Comparison of ENCODE assay signal across 7 cellular contexts in genomic region chr3:130818066-130818465, GRCh38.
DNase-seq lines count a peak whose midpoint lies in the region; ATAC-seq, FAIRE-seq and TF ChIP-seq lines count a peak whose summit lies in the region.
"Not testable (repeated sequence)": the region's sequence is repeated elsewhere in the genome, so short reads cannot be mapped to it uniquely, and the experiment has no call there.

No MANE protein-coding gene starts in this region.

- CTCF ChIA-PET in HCT116 (lab: Charles Lee); mammary epithelial cell (lab: Charles Lee; ENCODE audit: low non-redundant PET): not testable (repeated sequence)

- not testable (repeated sequence) for TF ChIP-seq RAD21 in HCT116 (IDR thresholded peaks at IDR 0.05; ENCODE audit: low read depth)

- RAD21 ChIA-PET in HCT116 (lab: Charles Lee; ENCODE audit: low non-redundant PET in 1 of 2, low total read pairs in 2 of 2, uncharacterized antibody in 2 of 2, unreplicated experiment in 2 of 2): not testable (repeated sequence)

- TF ChIP-seq POLR2A in HCT116 (IDR thresholded peaks at IDR 0.05; ENCODE audit: borderline replicate concordance, extremely low read depth, insufficient read depth, insufficient read length); transverse colon (IDR thresholded peaks at IDR 0.05): not testable (repeated sequence)

- not testable (repeated sequence) for BruUV-seq in HCT116 (replicated peaks; lab: Mats Ljungman, UMichigan); mammary epithelial cell (replicated peaks; lab: Mats Ljungman, UMichigan)

- not testable (repeated sequence) for FAIRE-seq in small intestine (lab: Jason Lieb, UNC)

- not testable (repeated sequence) for H3K9me2 ChIP-seq in HCT116 (ENCODE audit: insufficient read depth)

- POLR2A ChIA-PET in HCT116 (lab: Charles Lee): not testable (repeated sequence)

- dilution Hi-C loops in mammary epithelial cell (cut with HindIII; ENCODE audit: low sequenced_read_pairs): not testable (repeated sequence)

- H3K4me3 ChIP-seq in HCT116 (replicated peaks in 1 of 2; ENCODE audit: low read depth in 1 of 2, low read length in 2 of 2); mammary epithelial cell (replicated peaks in 1 of 3; ENCODE audit: insufficient read depth in 1 of 3, low read depth in 2 of 3, low read length in 3 of 3); epithelial cell of esophagus (ENCODE audit: low read length); mucosa of descending colon; small intestine (ENCODE audit: low read depth in 1 of 2, low read length in 2 of 2); transverse colon: not testable (repeated sequence)

- not testable (repeated sequence) for H3K9me3 ChIP-seq in HCT116 (ENCODE audit: control insufficient read depth in 1 of 2, insufficient read depth in 1 of 2, low read depth in 1 of 2, low read length in 2 of 2); mammary epithelial cell (replicated peaks; ENCODE audit: insufficient read depth, low read length); mucosa of descending colon; small intestine (ENCODE audit: control insufficient read depth, low read depth); transverse colon

- not testable (repeated sequence) for H3K79me2 ChIP-seq in HCT116 (ENCODE audit: insufficient read depth, low read length); mammary epithelial cell (ENCODE audit: insufficient read depth, low read length)

- peaks cover 0 to 12% of the 10 kb centered on the region in 2 experiments; a peak in 2 of 4 replicates for H3K4me1 ChIP-seq in HCT116 (ENCODE audit: control insufficient read depth in 1 of 2, insufficient read depth in 2 of 2, low read length in 2 of 2)
- not testable (repeated sequence) for H3K4me1 ChIP-seq in mammary epithelial cell (ENCODE audit: insufficient read depth, low read length); mucosa of descending colon (ENCODE audit: low read depth); small intestine (ENCODE audit: control insufficient read depth in 2 of 2, insufficient read depth in 1 of 2, low read depth in 1 of 2, low read length in 1 of 2); transverse colon

- WGBS in mammary epithelial cell (ENCODE audit: low coverage, missing lambda C conversion rate): 79% methylated on average over 3 of the region's 3 CpGs
- 45 to 77% (median 64%) methylated on average over 3 of the region's 3 CpGs for WGBS in small intestine, 3 donors
- WGBS in transverse colon (ENCODE audit: low coverage in 1 of 2), 2 donors: 67 to 100% methylated on average over 1 to 3 of the region's 3 CpGs

- intact Hi-C loops in HCT116 (cut with micrococcal nuclease); mucosa of descending colon (cut with DNase I, micrococcal nuclease); transverse colon (cut with DNase I; ENCODE audit: low total_unique reads): not testable (repeated sequence)
- intact Hi-C loops in mammary epithelial cell (cut with micrococcal nuclease): loop anchor here (5.0 kb wide), 1 partner anchor 56 kb away; no protein-coding TSS in a partner anchor

- not testable (repeated sequence) for H3K27ac ChIP-seq in HCT116 (ENCODE audit: low read depth, low read length); mammary epithelial cell (ENCODE audit: insufficient read depth, low read depth, low read length); small intestine (ENCODE audit: low read depth in 1 of 2, low read length in 1 of 2)
- H3K27ac ChIP-seq in transverse colon: peak overlapping the region; percentile 33 to 58 (median 40)

- peak; percentile 61 for ATAC-seq in HCT116
- peak; percentile 32 for ATAC-seq in mucosa of descending colon

- H4K20me1 ChIP-seq in HCT116 (ENCODE audit: insufficient read depth); mammary epithelial cell (ENCODE audit: insufficient read depth, low read length): not testable (repeated sequence)

- not testable (repeated sequence) for TF ChIP-seq CTCF in HCT116 (IDR thresholded peaks at IDR 0.05 in 2 of 3, conservative IDR thresholded peaks at IDR 0.05 in 1 of 3; ENCODE audit: borderline replicate concordance in 1 of 3, insufficient read depth in 1 of 3, low read depth in 2 of 3, low read length in 2 of 3); mammary epithelial cell (conservative IDR thresholded peaks at IDR 0.05 in 1 of 2, IDR thresholded peaks at IDR 0.05 in 1 of 2; ENCODE audit: extremely low read depth in 1 of 2, insufficient read depth in 1 of 2, low read depth in 1 of 2, low read length in 2 of 2); epithelial cell of esophagus (IDR thresholded peaks at IDR 0.05; ENCODE audit: insufficient read depth, low read depth, low read length, missing control alignments); mucosa of descending colon (IDR thresholded peaks at IDR 0.05); transverse colon (IDR thresholded peaks at IDR 0.05)

- in situ Hi-C loops in mammary epithelial cell (cut with MboI; ENCODE audit: low sequenced_read_pairs in 2 of 2); transverse colon (cut with MboI; ENCODE audit: low pct_ligation_motif_present in 1 of 4, low pct_unique_long_range_greater_than_20kb in 1 of 4, low sequenced_read_pairs in 3 of 4): not testable (repeated sequence)

- TF ChIP-seq EP300 in transverse colon (IDR thresholded peaks at IDR 0.05; ENCODE audit: low read depth): not testable (repeated sequence)

- H3K36me3 ChIP-seq in HCT116 (ENCODE audit: control insufficient read depth in 1 of 2, insufficient read depth in 2 of 2, low read length in 2 of 2); mammary epithelial cell (ENCODE audit: insufficient read depth, low read length); mucosa of descending colon (ENCODE audit: low read depth); small intestine (ENCODE audit: control insufficient read depth in 2 of 2, insufficient read depth in 2 of 2, low read length in 2 of 2); transverse colon: not testable (repeated sequence)

- not testable (repeated sequence) for H3K27me3 ChIP-seq in HCT116 (ENCODE audit: insufficient read depth, low read length); mammary epithelial cell (ENCODE audit: insufficient read depth, low read length); small intestine (ENCODE audit: control insufficient read depth in 2 of 2, insufficient read depth in 2 of 2, low read length in 2 of 2); transverse colon

- not testable (repeated sequence) for H2AFZ ChIP-seq in HCT116 (ENCODE audit: low read depth, low read length, poor library complexity, severe bottlenecking); mammary epithelial cell (ENCODE audit: low read depth, low read length)

- not testable (repeated sequence) for H3K9ac ChIP-seq in HCT116 (ENCODE audit: low read length); mammary epithelial cell (ENCODE audit: insufficient read depth, low read length)

- peak; percentile 35 for DNase-seq in HCT116 (ENCODE audit: low read depth, low spot score)
- peak; percentile 11 for DNase-seq in SW480 (ENCODE audit: low spot score)
- DNase-seq in mammary epithelial cell: peak; percentile 43
- DNase-seq in epithelial cell of esophagus (ENCODE audit: low read depth): peak; percentile 64
- peak in 2 of 3 donors; percentile 45 to 48 for DNase-seq in mucosa of descending colon
- peak; percentile 28 for DNase-seq in small intestine
- DNase-seq in transverse colon: peak; percentile 41

- H3K4me2 ChIP-seq in HCT116 (ENCODE audit: low read length); mammary epithelial cell (ENCODE audit: insufficient read depth, low read depth, low read length): not testable (repeated sequence)

TF ChIP-seq in HCT116, 20 proteins besides CTCF, POLR2A, EP300 and RAD21:
- TF ChIP-seq CBX3 (IDR thresholded peaks at IDR 0.05; ENCODE audit: low read depth) (peak; percentile 35; the same call in 1 of the 2 replicates), SP1 (IDR thresholded peaks at IDR 0.05; ENCODE audit: low read depth) (0 out of 2 replicates have a peak, but pooled peaks have one; percentile 5), FOSL1 (IDR thresholded peaks at IDR 0.05; ENCODE audit: low read depth) (peak; percentile 43; the same call in 1 of the 2 replicates), MAX (IDR thresholded peaks at IDR 0.05) (0 out of 2 replicates have a peak, but pooled peaks have one; percentile 23)

Comparison
In these comparisons a context has a peak if more than half of its experiments do, and no peak if none do; other contexts are left out.
1. DNase-seq: peak in every context shown above with its lines; median percentile 64 in epithelial cell of esophagus; 46 in mucosa of descending colon; 43 in mammary epithelial cell; 41 in transverse colon; 35 in HCT116; 28 in small intestine; 11 in SW480.